15 cellular contexts compared by ENCODE assay signal in genomic region chr11:83813296-83813695, GRCh38.
DNase-seq lines count a peak whose midpoint lies in the region; FAIRE-seq and TF ChIP-seq lines count a peak whose summit lies in the region.
"Had no signal": no experiment of that assay in that cellular context is flagged by ENCODE, and none has a peak within 500 bp of the region (broad histone marks: within the 10 kb centered on the region; RNA-seq: fewer than 3 reads in every experiment).

No MANE protein-coding gene starts in this region.

- no peak overlapping the region for H2AK5ac ChIP-seq in mesendoderm (ENCODE audit: low read length)

- no peak overlapping the region for H3K4me3 ChIP-seq in mesendoderm (ENCODE audit: low read length)
- H3K4me3 ChIP-seq: GM23338 had no signal

- H2BK5ac ChIP-seq in mesendoderm (ENCODE audit: low read length) = no peak overlapping the region

- no peaks in the 10 kb centered on the region for H3K27me3 ChIP-seq in mesendoderm (ENCODE audit: insufficient read depth, low read length, poor library complexity)

- peak overlapping the region; percentile 21 for H3K27ac ChIP-seq in cingulate gyrus (ENCODE audit: low read depth, low read length)
- H3K27ac ChIP-seq in mesendoderm (ENCODE audit: low read depth, low read length) = no peak overlapping the region
- H3K27ac ChIP-seq: C4-2B had no signal

- no peak for TF ChIP-seq POLR2A in H54 (IDR thresholded peaks at IDR 0.05; ENCODE audit: low read depth, low read length)

- H3K4me1 ChIP-seq in mesendoderm (ENCODE audit: control insufficient read depth, low read depth, low read length) = peaks cover 6% of the 10 kb centered on the region
- H3K4me1 ChIP-seq: Caco-2 had no signal

- no peaks in the 10 kb centered on the region for H3K36me3 Mint-ChIP-seq in activated CD4-positive, alpha-beta memory T cell treated with anti-CD3 and anti-CD28 coated beads, Interleukin-2, amount 10 ng/mL, durations not matched to agents 7 days and 5 days (ENCODE audit: low read depth)

- H3K27ac Mint-ChIP-seq in activated CD4-positive, alpha-beta memory T cell treated with anti-CD3 and anti-CD28 coated beads, Interleukin-2, amount 10 ng/mL, durations not matched to agents 7 days and 5 days = no peak overlapping the region
- H3K27ac Mint-ChIP-seq: CD4-positive, alpha-beta T cell; GM23338 had no signal

- WGBS in mesendoderm (ENCODE audit: extremely low coverage, insufficient coverage, low lambda C conversion rate) = no CpG with 5 or more reads among the region's 3 CpGs

- FAIRE-seq in H54 (lab: Jason Lieb, UNC) = peak; percentile 11
- FAIRE-seq: D721Med, G401.6, GM12891, HepG2 had no signal

- no peaks in the 10 kb centered on the region for H3K36me3 ChIP-seq in mesendoderm (ENCODE audit: control insufficient read depth, insufficient read depth, low read length)

- no peak overlapping the region for H3K4me3 Mint-ChIP-seq in activated CD4-positive, alpha-beta memory T cell treated with anti-CD3 and anti-CD28 coated beads, Interleukin-2, amount 10 ng/mL, durations not matched to agents 7 days and 5 days
- H3K4me3 Mint-ChIP-seq: CD4-positive, alpha-beta T cell; GM23338 had no signal

- peaks cover 10% of the 10 kb centered on the region for H3K27me3 Mint-ChIP-seq in activated CD4-positive, alpha-beta memory T cell treated with anti-CD3 and anti-CD28 coated beads, Interleukin-2, amount 10 ng/mL, durations not matched to agents 7 days and 5 days

- no peaks in the 10 kb centered on the region for H3K79me1 ChIP-seq in mesendoderm (ENCODE audit: low read length)

- POLR2A ChIA-PET in activated CD4-positive, alpha-beta memory T cell treated with anti-CD3 and anti-CD28 coated beads, Interleukin-2, amount 10 ng/mL, durations not matched to agents 7 days and 5 days (lab: Charles Lee) = no interaction called here

- no peaks in the 10 kb centered on the region for H3K9me3 Mint-ChIP-seq in activated CD4-positive, alpha-beta memory T cell treated with anti-CD3 and anti-CD28 coated beads, Interleukin-2, amount 10 ng/mL, durations not matched to agents 7 days and 5 days
- H3K9me3 Mint-ChIP-seq: CD4-positive, alpha-beta T cell; GM23338 had no signal

- peak overlapping the region; percentile 57 for H2BK15ac ChIP-seq in mesendoderm (replicated peaks; ENCODE audit: low read depth)

- H3K4ac ChIP-seq in mesendoderm (ENCODE audit: low read depth, low read length) = peak overlapping the region; percentile 70

- no peaks in the 10 kb centered on the region for H3K79me2 ChIP-seq in mesendoderm (ENCODE audit: control insufficient read depth, insufficient read depth, low read length)

- H3K18ac ChIP-seq in mesendoderm (ENCODE audit: low read length) = no peak overlapping the region

- no peak overlapping the region for H3K4me2 ChIP-seq in mesendoderm (ENCODE audit: low read length)
- H3K4me2 ChIP-seq: GM23338 had no signal

- H3K56ac ChIP-seq in mesendoderm (ENCODE audit: low read length) = no peak overlapping the region

- no peak overlapping the region for H4K8ac ChIP-seq in mesendoderm (ENCODE audit: low read depth, low read length)

- CTCF ChIA-PET in activated CD4-positive, alpha-beta memory T cell treated with anti-CD3 and anti-CD28 coated beads, Interleukin-2, amount 10 ng/mL, durations not matched to agents 7 days and 5 days (lab: Charles Lee) = no interaction called here

- no peak overlapping the region for H3K9ac ChIP-seq in mesendoderm (ENCODE audit: low read length)

- H4K5ac ChIP-seq in mesendoderm (ENCODE audit: low read length) = no peak overlapping the region

- no peak for DNase-seq in H54 (ENCODE audit: insufficient read length, low spot score)
- no peak for DNase-seq in mesendoderm
- DNase-seq in HuH-7 (ENCODE audit: low spot score) = no peak
- DNase-seq in activated CD4-positive, alpha-beta memory T cell treated with anti-CD3 and anti-CD28 coated beads, Interleukin-2, amount 10 ng/mL, durations not matched to agents 7 days and 5 days = no peak
- DNase-seq in NCI-H526 (lab: John Stamatoyannopoulos, UW) = no peak
- DNase-seq: Caco-2; CD4-positive, alpha-beta T cell; H7 had no signal

- H3K4me1 Mint-ChIP-seq in activated CD4-positive, alpha-beta memory T cell treated with anti-CD3 and anti-CD28 coated beads, Interleukin-2, amount 10 ng/mL, durations not matched to agents 7 days and 5 days = no peaks in the 10 kb centered on the region
- H3K4me1 Mint-ChIP-seq: GM23338 had no signal

- no peak overlapping the region for H3K23ac ChIP-seq in mesendoderm (ENCODE audit: low read length)

- peak overlapping the region; percentile 28 for H2BK120ac ChIP-seq in mesendoderm (ENCODE audit: low read depth, low read length)
